8 cellular contexts compared by ENCODE assay signal in genomic region chr9:94065535-94065961, GRCh38.
DNase-seq lines count a peak whose midpoint lies in the region; ATAC-seq, FAIRE-seq and TF ChIP-seq lines count a peak whose summit lies in the region.

No MANE protein-coding gene starts in this region.

- FAIRE-seq in H54 (lab: Jason Lieb, UNC): peak; percentile 96

- DNase-seq in Ammon's horn (ENCODE audit: low spot score) (peak; percentile 85), H54 (ENCODE audit: insufficient read length, low spot score) (peak; percentile 65), NCI-H446 (lab: John Stamatoyannopoulos, UW) (peak; percentile 3 to 61), cerebellar cortex (ENCODE audit: low spot score) (peak; percentile 83), kidney tubule cell (ENCODE audit: low spot score) (peak; percentile 80)
- peak; percentile 54 for DNase-seq in activated CD4-positive, alpha-beta T cell treated with anti-CD3 and anti-CD28 coated beads for 1 hour
- DNase-seq in stimulated activated CD4-positive, alpha-beta T cell treated with anti-CD3 and anti-CD28 coated beads, Interleukin-2, amount 100 ng/mL, for 4 hours (ENCODE audit: low read depth): peak; percentile 62

- no peak for TF ChIP-seq POLR2A in H54 (IDR thresholded peaks at IDR 0.05; ENCODE audit: low read depth, low read length)

- ATAC-seq in GM19324 (IDR thresholded peaks at IDR 0.05; ENCODE audit: low FRiP score, unreplicated experiment): no peak

Comparison
In these comparisons a context has a peak if more than half of its experiments do, and no peak if none do; other contexts are left out.
1. DNase-seq: peak in every context shown above with its lines; median percentile 85 in Ammon's horn; 83 in cerebellar cortex; 80 in kidney tubule cell; 65 in H54; 62 in stimulated activated CD4-positive, alpha-beta T cell treated with anti-CD3 and anti-CD28 coated beads, Interleukin-2, amount 100 ng/mL, for 4 hours; 54 in activated CD4-positive, alpha-beta T cell treated with anti-CD3 and anti-CD28 coated beads for 1 hour; 32 in NCI-H446.